1 cellular context compared by ENCODE assay signal in genomic region chr16:81567987-81568748, GRCh38.
TF ChIP-seq lines count a peak whose summit lies in the region.

No MANE protein-coding gene starts in this region.

TF ChIP-seq in HepG2, 621 proteins besides CTCF, POLR2A, EP300 and RAD21 (continued from another document and continues in another):
- TF ChIP-seq, protein P1, sequence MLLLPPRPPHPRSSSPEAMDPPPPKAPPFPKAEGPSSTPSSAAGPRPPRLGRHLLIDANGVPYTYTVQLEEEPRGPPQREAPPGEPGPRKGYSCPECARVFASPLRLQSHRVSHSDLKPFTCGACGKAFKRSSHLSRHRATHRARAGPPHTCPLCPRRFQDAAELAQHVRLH (CRISPR knock-in tag; IDR thresholded peaks at IDR 0.05; ENCODE audit: borderline replicate concordance, low read depth), result peak; percentile 45; the same call in 1 of the 2 replicates
- TF ChIP-seq GTF2F1 (IDR thresholded peaks at IDR 0.05; ENCODE audit: low read length) (no peak), MBNL3 (CRISPR knock-in tag; conservative IDR thresholded peaks at IDR 0.05) (no peak), FOXO1 (CRISPR knock-in tag; IDR thresholded peaks at IDR 0.05) (0 out of 2 replicates have a peak, but pooled peaks have one; percentile 9), NFATC3 (CRISPR knock-in tag; IDR thresholded peaks at IDR 0.05) (no peak), ZNF546 (CRISPR knock-in tag; conservative IDR thresholded peaks at IDR 0.05) (no peak), ZNF747 (CRISPR knock-in tag; IDR thresholded peaks at IDR 0.05; ENCODE audit: borderline replicate concordance) (no peak), MED8 (CRISPR knock-in tag; IDR thresholded peaks at IDR 0.05; ENCODE audit: insufficient replicate concordance) (no peak), ZNF83 (CRISPR knock-in tag; IDR thresholded peaks at IDR 0.05; ENCODE audit: borderline replicate concordance) (0 out of 2 replicates have a peak, but pooled peaks have one; percentile 72), FOXA1 (IDR thresholded peaks at IDR 0.05) (no peak), FOXA1 (CRISPR knock-in tag; IDR thresholded peaks at IDR 0.05) (no peak), NFE2 (CRISPR knock-in tag; IDR thresholded peaks at IDR 0.05) (no peak), ZNF547 (CRISPR knock-in tag; IDR thresholded peaks at IDR 0.05) (0 out of 2 replicates have a peak, but pooled peaks have one; percentile 58), SIX1 (CRISPR knock-in tag; IDR thresholded peaks at IDR 0.05; ENCODE audit: borderline replicate concordance) (no peak), ZNF552 (CRISPR knock-in tag; IDR thresholded peaks at IDR 0.05; ENCODE audit: borderline replicate concordance) (no peak), ZNF577 (CRISPR knock-in tag; IDR thresholded peaks at IDR 0.05; ENCODE audit: borderline replicate concordance, low read depth) (no peak), ELK4 (CRISPR knock-in tag; IDR thresholded peaks at IDR 0.05; ENCODE audit: borderline replicate concordance) (no peak), KDM1A (CRISPR knock-in tag; IDR thresholded peaks at IDR 0.05) (0 out of 2 replicates have a peak, but pooled peaks have one; percentile 21), SOX5 (CRISPR knock-in tag; IDR thresholded peaks at IDR 0.05; ENCODE audit: borderline replicate concordance) (peak; percentile 30; the same call in 1 of the 2 replicates), TCF7 (IDR thresholded peaks at IDR 0.05; ENCODE audit: low read depth) (no peak), IKZF5 (CRISPR knock-in tag; IDR thresholded peaks at IDR 0.05) (no peak), YEATS4 (CRISPR knock-in tag; IDR thresholded peaks at IDR 0.05; ENCODE audit: borderline replicate concordance) (no peak), ELF1 (CRISPR knock-in tag; IDR thresholded peaks at IDR 0.05) (peak; percentile 11; the same call in 1 of the 2 replicates), ZNF574 (CRISPR knock-in tag; IDR thresholded peaks at IDR 0.05) (no peak), ZNF776 (CRISPR knock-in tag; IDR thresholded peaks at IDR 0.05) (no peak), SIN3A (IDR thresholded peaks at IDR 0.05; ENCODE audit: borderline replicate concordance, low read depth, low read length) (no peak), ZNF292 (CRISPR knock-in tag; IDR thresholded peaks at IDR 0.05; ENCODE audit: borderline replicate concordance, low read depth) (no peak; the same call in 1 of the 2 replicates), HHEX (CRISPR knock-in tag; IDR thresholded peaks at IDR 0.05) (no peak), CBFB (CRISPR knock-in tag; IDR thresholded peaks at IDR 0.05) (no peak), NPAS2 (CRISPR knock-in tag; IDR thresholded peaks at IDR 0.05; ENCODE audit: borderline replicate concordance) (no peak), BORCS8-MEF2B (CRISPR knock-in tag; IDR thresholded peaks at IDR 0.05) (no peak), NBN (conservative IDR thresholded peaks at IDR 0.05) (no peak), ZNF839 (CRISPR knock-in tag; IDR thresholded peaks at IDR 0.05; ENCODE audit: borderline replicate concordance) (no peak), ZNF883 (CRISPR knock-in tag; IDR thresholded peaks at IDR 0.05; ENCODE audit: not compliant biosample characterization) (peak; percentile 72), CHD2 (IDR thresholded peaks at IDR 0.05; ENCODE audit: low read depth, low read length) (no peak), SSRP1 (CRISPR knock-in tag; IDR thresholded peaks at IDR 0.05) (no peak), RCOR2 (CRISPR knock-in tag; IDR thresholded peaks at IDR 0.05) (0 out of 2 replicates have a peak, but pooled peaks have one; percentile 15), ZNF225 (CRISPR knock-in tag; IDR thresholded peaks at IDR 0.05) (0 out of 2 replicates have a peak, but pooled peaks have one; percentile 31), ZNF768 (CRISPR knock-in tag; IDR thresholded peaks at IDR 0.05) (peak; percentile 59; the same call in 1 of the 2 replicates), CC2D1A (CRISPR knock-in tag; IDR thresholded peaks at IDR 0.05) (no peak), ZNF556 (CRISPR knock-in tag; IDR thresholded peaks at IDR 0.05; ENCODE audit: borderline replicate concordance) (no peak), ZNF724P (CRISPR knock-in tag; IDR thresholded peaks at IDR 0.05; ENCODE audit: borderline replicate concordance) (no peak), ZBTB33 (CRISPR knock-in tag; IDR thresholded peaks at IDR 0.05) (0 out of 2 replicates have a peak, but pooled peaks have one; percentile 23), TBX3 (IDR thresholded peaks at IDR 0.05; ENCODE audit: borderline replicate concordance) (no peak), SMAD1 (CRISPR knock-in tag; IDR thresholded peaks at IDR 0.05; ENCODE audit: borderline replicate concordance, low read depth) (no peak), ZNF878 (CRISPR knock-in tag; IDR thresholded peaks at IDR 0.05) (no peak), ZNF781 (CRISPR knock-in tag; IDR thresholded peaks at IDR 0.05; ENCODE audit: borderline replicate concordance, not compliant biosample characterization) (no peak), ZC3H4 (CRISPR knock-in tag; IDR thresholded peaks at IDR 0.05; ENCODE audit: borderline replicate concordance) (no peak), KDM4B (CRISPR knock-in tag; IDR thresholded peaks at IDR 0.05) (no peak), MAFF (IDR thresholded peaks at IDR 0.05; ENCODE audit: low read depth, low read length) (0 out of 2 replicates have a peak, but pooled peaks have one; percentile 20)
- TF ChIP-seq, protein P2, sequence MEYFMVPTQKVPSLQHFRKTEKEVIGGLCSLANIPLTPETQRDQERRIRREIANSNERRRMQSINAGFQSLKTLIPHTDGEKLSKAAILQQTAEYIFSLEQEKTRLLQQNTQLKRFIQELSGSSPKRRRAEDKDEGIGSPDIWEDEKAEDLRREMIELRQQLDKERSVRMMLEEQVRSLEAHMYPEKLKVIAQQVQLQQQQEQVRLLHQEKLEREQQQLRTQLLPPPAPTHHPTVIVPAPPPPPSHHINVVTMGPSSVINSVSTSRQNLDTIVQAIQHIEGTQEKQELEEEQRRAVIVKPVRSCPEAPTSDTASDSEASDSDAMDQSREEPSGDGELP (IDR thresholded peaks at IDR 0.05; ENCODE audit: borderline replicate concordance, low read depth), result 0 out of 2 replicates have a peak, but pooled peaks have one; percentile 9
- TF ChIP-seq, protein P3, sequence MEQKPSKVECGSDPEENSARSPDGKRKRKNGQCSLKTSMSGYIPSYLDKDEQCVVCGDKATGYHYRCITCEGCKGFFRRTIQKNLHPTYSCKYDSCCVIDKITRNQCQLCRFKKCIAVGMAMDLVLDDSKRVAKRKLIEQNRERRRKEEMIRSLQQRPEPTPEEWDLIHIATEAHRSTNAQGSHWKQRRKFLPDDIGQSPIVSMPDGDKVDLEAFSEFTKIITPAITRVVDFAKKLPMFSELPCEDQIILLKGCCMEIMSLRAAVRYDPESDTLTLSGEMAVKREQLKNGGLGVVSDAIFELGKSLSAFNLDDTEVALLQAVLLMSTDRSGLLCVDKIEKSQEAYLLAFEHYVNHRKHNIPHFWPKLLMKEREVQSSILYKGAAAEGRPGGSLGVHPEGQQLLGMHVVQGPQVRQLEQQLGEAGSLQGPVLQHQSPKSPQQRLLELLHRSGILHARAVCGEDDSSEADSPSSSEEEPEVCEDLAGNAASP (CRISPR knock-in tag; IDR thresholded peaks at IDR 0.05; ENCODE audit: borderline replicate concordance), result 0 out of 2 replicates have a peak, but pooled peaks have one; percentile 14
- TF ChIP-seq, protein P4, sequence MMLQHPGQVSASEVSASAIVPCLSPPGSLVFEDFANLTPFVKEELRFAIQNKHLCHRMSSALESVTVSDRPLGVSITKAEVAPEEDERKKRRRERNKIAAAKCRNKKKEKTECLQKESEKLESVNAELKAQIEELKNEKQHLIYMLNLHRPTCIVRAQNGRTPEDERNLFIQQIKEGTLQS (CRISPR knock-in tag; IDR thresholded peaks at IDR 0.05), result peak; percentile 64
- TF ChIP-seq, protein P5, sequence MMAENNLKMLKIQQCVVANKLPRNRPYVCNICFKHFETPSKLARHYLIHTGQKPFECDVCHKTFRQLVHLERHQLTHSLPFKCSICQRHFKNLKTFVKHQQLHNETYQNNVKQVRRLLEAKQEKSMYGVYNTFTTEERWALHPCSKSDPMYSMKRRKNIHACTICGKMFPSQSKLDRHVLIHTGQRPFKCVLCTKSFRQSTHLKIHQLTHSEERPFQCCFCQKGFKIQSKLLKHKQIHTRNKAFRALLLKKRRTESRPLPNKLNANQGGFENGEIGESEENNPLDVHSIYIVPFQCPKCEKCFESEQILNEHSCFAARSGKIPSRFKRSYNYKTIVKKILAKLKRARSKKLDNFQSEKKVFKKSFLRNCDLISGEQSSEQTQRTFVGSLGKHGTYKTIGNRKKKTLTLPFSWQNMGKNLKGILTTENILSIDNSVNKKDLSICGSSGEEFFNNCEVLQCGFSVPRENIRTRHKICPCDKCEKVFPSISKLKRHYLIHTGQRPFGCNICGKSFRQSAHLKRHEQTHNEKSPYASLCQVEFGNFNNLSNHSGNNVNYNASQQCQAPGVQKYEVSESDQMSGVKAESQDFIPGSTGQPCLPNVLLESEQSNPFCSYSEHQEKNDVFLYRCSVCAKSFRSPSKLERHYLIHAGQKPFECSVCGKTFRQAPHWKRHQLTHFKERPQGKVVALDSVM (CRISPR knock-in tag; IDR thresholded peaks at IDR 0.05), result no peak
- TF ChIP-seq, protein P6, sequence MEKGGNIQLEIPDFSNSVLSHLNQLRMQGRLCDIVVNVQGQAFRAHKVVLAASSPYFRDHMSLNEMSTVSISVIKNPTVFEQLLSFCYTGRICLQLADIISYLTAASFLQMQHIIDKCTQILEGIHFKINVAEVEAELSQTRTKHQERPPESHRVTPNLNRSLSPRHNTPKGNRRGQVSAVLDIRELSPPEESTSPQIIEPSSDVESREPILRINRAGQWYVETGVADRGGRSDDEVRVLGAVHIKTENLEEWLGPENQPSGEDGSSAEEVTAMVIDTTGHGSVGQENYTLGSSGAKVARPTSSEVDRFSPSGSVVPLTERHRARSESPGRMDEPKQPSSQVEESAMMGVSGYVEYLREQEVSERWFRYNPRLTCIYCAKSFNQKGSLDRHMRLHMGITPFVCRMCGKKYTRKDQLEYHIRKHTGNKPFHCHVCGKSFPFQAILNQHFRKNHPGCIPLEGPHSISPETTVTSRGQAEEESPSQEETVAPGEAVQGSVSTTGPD (CRISPR knock-in tag; IDR thresholded peaks at IDR 0.05), result no peak
- TF ChIP-seq, protein P7, sequence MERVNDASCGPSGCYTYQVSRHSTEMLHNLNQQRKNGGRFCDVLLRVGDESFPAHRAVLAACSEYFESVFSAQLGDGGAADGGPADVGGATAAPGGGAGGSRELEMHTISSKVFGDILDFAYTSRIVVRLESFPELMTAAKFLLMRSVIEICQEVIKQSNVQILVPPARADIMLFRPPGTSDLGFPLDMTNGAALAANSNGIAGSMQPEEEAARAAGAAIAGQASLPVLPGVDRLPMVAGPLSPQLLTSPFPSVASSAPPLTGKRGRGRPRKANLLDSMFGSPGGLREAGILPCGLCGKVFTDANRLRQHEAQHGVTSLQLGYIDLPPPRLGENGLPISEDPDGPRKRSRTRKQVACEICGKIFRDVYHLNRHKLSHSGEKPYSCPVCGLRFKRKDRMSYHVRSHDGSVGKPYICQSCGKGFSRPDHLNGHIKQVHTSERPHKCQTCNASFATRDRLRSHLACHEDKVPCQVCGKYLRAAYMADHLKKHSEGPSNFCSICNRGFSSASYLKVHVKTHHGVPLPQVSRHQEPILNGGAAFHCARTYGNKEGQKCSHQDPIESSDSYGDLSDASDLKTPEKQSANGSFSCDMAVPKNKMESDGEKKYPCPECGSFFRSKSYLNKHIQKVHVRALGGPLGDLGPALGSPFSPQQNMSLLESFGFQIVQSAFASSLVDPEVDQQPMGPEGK (CRISPR knock-in tag; IDR thresholded peaks at IDR 0.05), result peak; percentile 69
